Comparison of ENCODE assay signal across 1 cellular context in genomic region chr11:62680825-62681240, GRCh38.
TF ChIP-seq lines count a peak whose summit lies in the region.

No MANE protein-coding gene starts in this region.

TF ChIP-seq in endothelial cell of umbilical vein, 7 proteins besides CTCF, POLR2A, EP300 and RAD21:
- no peak for TF ChIP-seq FOS (IDR thresholded peaks at IDR 0.05; ENCODE audit: borderline replicate concordance, insufficient read depth, low read length)
- no peak for TF ChIP-seq MAX (IDR thresholded peaks at IDR 0.05; ENCODE audit: insufficient read depth, insufficient read length)
- TF ChIP-seq GATA2 (IDR thresholded peaks at IDR 0.05; ENCODE audit: insufficient read depth, insufficient read length, low read depth, low read length): no peak
- TF ChIP-seq JUN (IDR thresholded peaks at IDR 0.05; ENCODE audit: borderline replicate concordance, insufficient read depth, insufficient read length, low read depth): no peak
- no peak for TF ChIP-seq EZH2 (IDR thresholded peaks at IDR 0.05; ENCODE audit: borderline replicate concordance, low read depth, low read length, severe bottlenecking)
- no peak for TF ChIP-seq POLR2AphosphoS5 (IDR thresholded peaks at IDR 0.05; ENCODE audit: insufficient read depth, low read depth, low read length)
- no peak for TF ChIP-seq MYC (IDR thresholded peaks at IDR 0.05; ENCODE audit: low read depth, low read length)
